In the genomic region with DNA sequence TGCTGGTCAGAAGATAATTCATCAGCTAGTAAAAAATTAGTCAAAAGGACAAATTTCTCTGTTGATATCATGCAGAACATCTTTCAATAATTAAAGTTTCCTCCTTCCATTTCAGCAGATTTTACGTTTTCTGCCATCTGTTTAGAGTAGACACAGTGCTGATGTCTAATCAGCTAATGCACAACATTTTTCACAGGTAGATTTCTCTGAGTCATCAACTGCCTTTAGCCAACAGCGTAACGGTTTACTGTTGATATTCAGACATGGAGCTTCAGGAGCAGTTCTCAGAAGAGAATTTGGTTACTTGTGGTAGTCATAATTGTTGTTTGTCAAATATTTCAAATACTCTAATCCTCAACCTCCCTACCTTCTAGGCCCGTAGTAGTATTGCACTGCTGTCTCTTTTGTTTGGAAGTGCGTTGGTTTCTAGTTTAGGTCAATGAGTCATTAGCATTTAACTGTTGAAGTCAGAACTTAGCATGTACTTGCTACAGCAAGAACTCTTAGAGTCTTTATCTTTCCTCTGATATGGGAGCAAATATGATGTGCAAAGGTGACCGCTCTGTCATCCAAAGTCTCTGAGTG, we compare ENCODE assay signal across 32 cellular contexts.
"Had no signal": no experiment of that assay in that cellular context is flagged by ENCODE, and none has a peak within 500 bp of the region (broad histone marks: within the 10 kb centered on the region; RNA-seq: fewer than 3 reads in every experiment).

No MANE protein-coding gene starts in this region.

- ATAC-seq: heart right ventricle; left ventricle myocardium superior; naive thymus-derived CD4-positive, alpha-beta T cell; pancreas; psoas muscle; stimulated activated naive B cell treated with anti-CD40 and anti-IgM and Interleukin-4, amounts not matched to agents 10 μg/mL and 1 μg/mL and 100 μg/mL, for 72 hours; upper lobe of right lung had no signal

- H3K27me3 Mint-ChIP-seq: activated naive CD8-positive, alpha-beta T cell treated with anti-CD3 and anti-CD28 coated beads for 36 hours; dendritic cell treated with granulocyte-macrophage colony-stimulating factor and Interleukin-4, amounts not matched to agents 40 ng/mL and 50 ng/mL, for 4 days; naive thymus-derived CD4-positive, alpha-beta T cell; stimulated activated naive B cell treated with anti-CD40 and anti-IgM and Interleukin-4, amounts not matched to agents 10 μg/mL and 1 μg/mL and 100 μg/mL, for 72 hours had no signal

- H3K36me3 ChIP-seq: adrenal gland, ascending aorta, brain microvascular endothelial cell, esophagus muscularis mucosa, heart right ventricle, pancreas, right atrium auricular region, stomach, thyroid gland, upper lobe of right lung had no signal

- H3K4me1 Mint-ChIP-seq: activated naive CD8-positive, alpha-beta T cell treated with anti-CD3 and anti-CD28 coated beads for 36 hours; endodermal cell; naive thymus-derived CD4-positive, alpha-beta T cell; stimulated activated naive B cell treated with anti-CD40 and anti-IgM and Interleukin-4, amounts not matched to agents 10 μg/mL and 1 μg/mL and 100 μg/mL, for 72 hours had no signal

- H3K9me3 Mint-ChIP-seq: activated naive CD4-positive, alpha-beta T cell treated with anti-CD3 and anti-CD28 coated beads for 36 hours; activated naive CD8-positive, alpha-beta T cell treated with anti-CD3 and anti-CD28 coated beads for 36 hours; activated T-helper 1 cell treated with anti-CD3 and anti-CD28 coated beads, Interleukin-12 subunit alpha, Interleukin-12 subunit beta, Interleukin-2, Interleukin-4 antibody, amounts not matched to agents 30 ng/mL and 10 ng/mL and 1 ng/mL, durations not matched to agents 14 hours and 24 hours and 36 hours had no signal

- H3K4me3 Mint-ChIP-seq: activated naive CD4-positive, alpha-beta T cell treated with anti-CD3 and anti-CD28 coated beads for 36 hours; activated naive CD8-positive, alpha-beta T cell treated with anti-CD3 and anti-CD28 coated beads for 36 hours; activated T-helper 1 cell treated with anti-CD3 and anti-CD28 coated beads, Interleukin-12 subunit alpha, Interleukin-12 subunit beta, Interleukin-2, Interleukin-4 antibody, amounts not matched to agents 30 ng/mL and 10 ng/mL and 1 ng/mL, durations not matched to agents 14 hours and 24 hours and 36 hours; dendritic cell treated with granulocyte-macrophage colony-stimulating factor and Interleukin-4, amounts not matched to agents 40 ng/mL and 50 ng/mL, for 4 days; endodermal cell; mesothelial cell of epicardium; naive thymus-derived CD4-positive, alpha-beta T cell; stimulated activated naive B cell treated with anti-CD40 and anti-IgM and Interleukin-4, amounts not matched to agents 10 μg/mL and 1 μg/mL and 100 μg/mL, for 72 hours had no signal

- DNase-seq: activated CD4-positive, alpha-beta T cell treated with anti-CD3 and anti-CD28 coated beads for 4 hours; activated CD4-positive, alpha-beta T cell treated with anti-CD3 and anti-CD28 coated beads, Interleukin-2, amount 50 U/mL, for 4 hours; activated CD8-positive, alpha-beta memory T cell treated with anti-CD3 and anti-CD28 coated beads for 24 hours; activated effector memory CD4-positive, alpha-beta T cell treated with anti-CD3 and anti-CD28 coated beads, Interleukin-2, amount 50 U/mL, for 16 hours; activated naive CD4-positive, alpha-beta T cell treated with anti-CD3 and anti-CD28 coated beads for 36 hours; activated naive CD8-positive, alpha-beta T cell treated with anti-CD3 and anti-CD28 coated beads for 36 hours; adrenal gland; brain microvascular endothelial cell; central memory CD4-positive, alpha-beta T cell; endodermal cell; foreskin melanocyte; heart right ventricle; left ventricle myocardium superior; naive thymus-derived CD4-positive, alpha-beta T cell; nucleus accumbens; pancreas; psoas muscle; stimulated activated CD4-positive, alpha-beta T cell treated with anti-CD3 and anti-CD28 coated beads, Interleukin-15, amount 100 ng/mL, for 24 hours; stimulated activated CD4-positive, alpha-beta T cell treated with anti-CD3 and anti-CD28 coated beads, Interleukin-2, amount 100 ng/mL, for 24 hours; stimulated activated naive B cell treated with anti-CD40 and anti-IgM and Interleukin-4, amounts not matched to agents 10 μg/mL and 1 μg/mL and 100 μg/mL, for 72 hours; stomach; T-helper 9 cell; thyroid gland; upper lobe of right lung had no signal

- FAIRE-seq: pancreas, TTC549 had no signal

- H3K4me1 ChIP-seq: adrenal gland, ascending aorta, esophagus muscularis mucosa, heart right ventricle, pancreas, psoas muscle, right atrium auricular region, stomach, thyroid gland, upper lobe of right lung had no signal

- H3K27ac ChIP-seq: adrenal gland, ascending aorta, brain microvascular endothelial cell, esophagus muscularis mucosa, heart right ventricle, pancreas, psoas muscle, right atrium auricular region, stomach, thyroid gland, upper lobe of right lung, VCaP had no signal

- H3K27me3 ChIP-seq: adrenal gland, ascending aorta, brain microvascular endothelial cell, esophagus muscularis mucosa, heart right ventricle, pancreas, right atrium auricular region, stomach, thyroid gland, upper lobe of right lung had no signal

- H3K27ac Mint-ChIP-seq: activated naive CD4-positive, alpha-beta T cell treated with anti-CD3 and anti-CD28 coated beads for 36 hours; activated naive CD8-positive, alpha-beta T cell treated with anti-CD3 and anti-CD28 coated beads for 36 hours; activated T-helper 1 cell treated with anti-CD3 and anti-CD28 coated beads, Interleukin-12 subunit alpha, Interleukin-12 subunit beta, Interleukin-2, Interleukin-4 antibody, amounts not matched to agents 30 ng/mL and 10 ng/mL and 1 ng/mL, durations not matched to agents 14 hours and 24 hours and 36 hours; dendritic cell treated with granulocyte-macrophage colony-stimulating factor and Interleukin-4, amounts not matched to agents 40 ng/mL and 50 ng/mL, for 4 days; endodermal cell; mesothelial cell of epicardium; naive thymus-derived CD4-positive, alpha-beta T cell; stimulated activated naive B cell treated with anti-CD40 and anti-IgM and Interleukin-4, amounts not matched to agents 10 μg/mL and 1 μg/mL and 100 μg/mL, for 72 hours had no signal

- H3K4me3 ChIP-seq: adrenal gland, ascending aorta, esophagus muscularis mucosa, heart right ventricle, pancreas, psoas muscle, right atrium auricular region, stomach, thyroid gland, upper lobe of right lung had no signal

- H3K9me3 ChIP-seq: adrenal gland, ascending aorta, esophagus muscularis mucosa, pancreas, psoas muscle, thyroid gland, upper lobe of right lung had no signal

- H3K36me3 Mint-ChIP-seq: activated naive CD8-positive, alpha-beta T cell treated with anti-CD3 and anti-CD28 coated beads for 36 hours; naive thymus-derived CD4-positive, alpha-beta T cell; stimulated activated naive B cell treated with anti-CD40 and anti-IgM and Interleukin-4, amounts not matched to agents 10 μg/mL and 1 μg/mL and 100 μg/mL, for 72 hours had no signal
